In genomic region chr21:23936224-23936623, GRCh38 we compare ENCODE assay signal across 13 cellular contexts.
DNase-seq lines count a peak whose midpoint lies in the region; ATAC-seq, FAIRE-seq and TF ChIP-seq lines count a peak whose summit lies in the region.
"Had no signal": no experiment of that assay in that cellular context is flagged by ENCODE, and none has a peak within 500 bp of the region (broad histone marks: within the 10 kb centered on the region; RNA-seq: fewer than 3 reads in every experiment).

No MANE protein-coding gene starts in this region.

- H3K79me2 ChIP-seq in HepG2 (ENCODE audit: insufficient read depth, low read length) = no peaks in the 10 kb centered on the region

- H3K4me3 ChIP-seq in liver (ENCODE audit: low read depth in 1 of 3, low read length in 3 of 3) = no peak overlapping the region
- no peak overlapping the region for H3K4me3 ChIP-seq in HepG2 (replicated peaks in 1 of 3; ENCODE audit: insufficient read depth in 1 of 3, low read depth in 2 of 3, low read length in 3 of 3)
- H3K4me3 ChIP-seq in choroid plexus epithelial cell (ENCODE audit: low read depth, low read length) = no peak overlapping the region
- H3K4me3 ChIP-seq in upper lobe of right lung = no peak overlapping the region
- H3K4me3 ChIP-seq: pancreas had no signal

- intact Hi-C loops in HepG2 (cut with micrococcal nuclease; ENCODE audit: unreplicated experiment) (no loop called here), upper lobe of right lung (cut with DNase I) (no loop called here)

- in situ Hi-C loops in HepG2 (cut with HindIII; ENCODE audit: extremely low pct_ligation_motif_present, low pct_unique_long_range_greater_than_20kb) = no loop called here

- peaks cover 0 to 4% (median 0%) of the 10 kb centered on the region in 4 donors for H3K27me3 ChIP-seq in liver (ENCODE audit: control insufficient read depth in 4 of 4, insufficient read depth in 4 of 4, low read length in 3 of 4)
- no peaks in the 10 kb centered on the region for H3K27me3 ChIP-seq in HepG2 (ENCODE audit: control insufficient read depth in 1 of 2, insufficient read depth in 2 of 2, low read length in 2 of 2)
- no peaks in the 10 kb centered on the region for H3K27me3 ChIP-seq in upper lobe of right lung
- H3K27me3 ChIP-seq: foreskin keratinocyte, pancreas had no signal

- TF ChIP-seq CTCF in liver (IDR thresholded peaks at IDR 0.05; ENCODE audit: low read depth, low read length, missing input control) (peak; percentile 21), HepG2 (CRISPR knock-in tag; IDR thresholded peaks at IDR 0.05) (no peak), choroid plexus epithelial cell (conservative IDR thresholded peaks at IDR 0.05; ENCODE audit: low read depth, low read length) (peak; percentile 33), upper lobe of right lung (IDR thresholded peaks at IDR 0.05) (peak; percentile 30)

- ATAC-seq in HepG2 = no peak
- peak; percentile 32 for ATAC-seq in upper lobe of right lung
- ATAC-seq in GM19397 (IDR thresholded peaks at IDR 0.05; ENCODE audit: unreplicated experiment) = no peak
- no peak for ATAC-seq in GM18498 (IDR thresholded peaks at IDR 0.05; ENCODE audit: unreplicated experiment)
- ATAC-seq: activated T-cell treated with anti-CD3 and anti-CD28 coated beads, Interleukin-2, amount 50 U/mL, for 4 hours; foreskin keratinocyte; stimulated activated effector memory CD8-positive, alpha-beta T cell treated with anti-CD3 and anti-CD28 coated beads, Interleukin-12 subunit alpha, Interleukin-12 subunit beta, amount 100 ng/mL, for 72 hours had no signal

- TF ChIP-seq RAD21 in liver (IDR thresholded peaks at IDR 0.05) = peak; percentile 44 to 59
- TF ChIP-seq RAD21 in HepG2 (CRISPR knock-in tag; IDR thresholded peaks at IDR 0.05) = no peak

- no TSS peak for BruUV-seq in HepG2 (replicated peaks; lab: Mats Ljungman, UMichigan)

- no peak for DNase-seq in HepG2 (ENCODE audit: low spot score)
- peak; percentile 12 for DNase-seq in NCI-H748 treated with DMSO at 0.1 percent for 48 hours (lab: John Stamatoyannopoulos, UW)
- DNase-seq in choroid plexus epithelial cell (ENCODE audit: low read depth) = peak; percentile 13
- DNase-seq in upper lobe of right lung = no peak
- DNase-seq in T-helper 2 cell = no peak
- DNase-seq: activated T-cell treated with anti-CD3 and anti-CD28 coated beads, Interleukin-2, amount 50 U/mL, for 4 hours; EL; pancreas had no signal

- H3K4me1 ChIP-seq in liver (ENCODE audit: control insufficient read depth in 4 of 4, insufficient read depth in 4 of 4, low read length in 3 of 4) (no peaks in the 10 kb centered on the region), HepG2 (ENCODE audit: insufficient read depth, low read length) (no peaks in the 10 kb centered on the region), upper lobe of right lung (no peaks in the 10 kb centered on the region)
- H3K4me1 ChIP-seq: foreskin keratinocyte, pancreas had no signal

- no peak overlapping the region for H3K4me2 ChIP-seq in HepG2 (ENCODE audit: low read depth, low read length)

- no peak overlapping the region for H2AFZ ChIP-seq in HepG2 (ENCODE audit: low read length)

- H3K27ac ChIP-seq in liver (ENCODE audit: low read depth in 1 of 2, low read length in 2 of 2) (no peak overlapping the region), HepG2 (ENCODE audit: extremely low read length, insufficient read depth, low read length) (no peak overlapping the region), upper lobe of right lung (no peak overlapping the region)
- H3K27ac ChIP-seq: foreskin keratinocyte, pancreas had no signal

- no peak for TF ChIP-seq POLR2A in HepG2 (IDR thresholded peaks at IDR 0.05; ENCODE audit: insufficient read depth in 1 of 2, low read depth in 2 of 2, low read length in 2 of 2)

- POLR2A ChIA-PET in HepG2 (lab: Yijun Ruan, JAX) = no interaction called here

- CTCF ChIA-PET in HepG2 (lab: Yijun Ruan, JAX; ENCODE audit: low intra/inter-chr PET ratio, low total read pairs) = no interaction called here

- 59% methylated on average over 2 of the region's 2 CpGs for WGBS in liver
- 0% methylated on average over 2 of the region's 2 CpGs for WGBS in HepG2 (ENCODE audit: low lambda C conversion rate)

- no peaks in the 10 kb centered on the region for H3K36me3 ChIP-seq in liver (ENCODE audit: control insufficient read depth in 4 of 4, insufficient read depth in 3 of 4, low read depth in 1 of 4, low read length in 3 of 4)
- H3K36me3 ChIP-seq in HepG2 (replicated peaks in 1 of 2; ENCODE audit: control insufficient read depth in 1 of 2, insufficient read depth in 2 of 2, low read length in 2 of 2) = no peaks in the 10 kb centered on the region
- no peaks in the 10 kb centered on the region for H3K36me3 ChIP-seq in upper lobe of right lung
- H3K36me3 ChIP-seq: pancreas had no signal

- H3K9me3 ChIP-seq in liver (ENCODE audit: control insufficient read depth in 4 of 4, low read length in 3 of 4) = no peaks in the 10 kb centered on the region
- H3K9me3 ChIP-seq in HepG2 (ENCODE audit: low read length) = peaks cover 84% of the 10 kb centered on the region
- no peaks in the 10 kb centered on the region for H3K9me3 ChIP-seq in upper lobe of right lung
- H3K9me3 ChIP-seq: pancreas had no signal

- TF ChIP-seq EP300 in HepG2 (IDR thresholded peaks at IDR 0.05; ENCODE audit: low read depth in 2 of 2, low read length in 2 of 2) (no peak), HepG2 (CRISPR knock-in tag; IDR thresholded peaks at IDR 0.05; ENCODE audit: borderline replicate concordance) (no peak)

- H4K20me1 ChIP-seq in HepG2 (ENCODE audit: insufficient read depth, low read length) = no peaks in the 10 kb centered on the region

- FAIRE-seq in HepG2 (lab: Jason Lieb, UNC) = no peak
- FAIRE-seq: pancreas had no signal

- H3K9ac ChIP-seq in liver (ENCODE audit: low read depth in 1 of 2, low read length in 2 of 2) (no peak overlapping the region), HepG2 (ENCODE audit: insufficient read depth, low read depth, low read length) (no peak overlapping the region)

TF ChIP-seq in liver, 16 proteins besides CTCF, POLR2A, EP300 and RAD21 (continues in another document):
- TF ChIP-seq NR2F2 (IDR thresholded peaks at IDR 0.05) = no peak
- no peak for TF ChIP-seq YY1 (IDR thresholded peaks at IDR 0.05)
- TF ChIP-seq ZBTB33 (IDR thresholded peaks at IDR 0.05) = no peak
- no peak for TF ChIP-seq FOXA2 (IDR thresholded peaks at IDR 0.05)

TF ChIP-seq in HepG2, 621 proteins besides CTCF, POLR2A, EP300 and RAD21:
- TF ChIP-seq ZNF235 (CRISPR knock-in tag; IDR thresholded peaks at IDR 0.05; ENCODE audit: borderline replicate concordance) = no peak
- TF ChIP-seq ZNF749 (CRISPR knock-in tag; IDR thresholded peaks at IDR 0.05; ENCODE audit: borderline replicate concordance) = no peak
- no peak for TF ChIP-seq THAP9 (CRISPR knock-in tag; IDR thresholded peaks at IDR 0.05; ENCODE audit: borderline replicate concordance)

Comparison
In these comparisons a context has a peak if more than half of its experiments do, and no peak if none do; other contexts are left out.
1. DNase-seq: peak in NCI-H748 treated with DMSO at 0.1 percent for 48 hours (single experiment) and choroid plexus epithelial cell (single experiment); none in HepG2 (single experiment), upper lobe of right lung (single experiment) and T-helper 2 cell (0 of 5).